In genomic region chr17:45098869-45099616, GRCh38 we compare ENCODE assay signal across 8 cellular contexts. TPM values are rescaled to one million over a fixed set of nuclear protein-coding genes. Genes with fewer than 3 reads are reported as not detected.
A peak's percentile ranks its signal among the peaks of the same experiment; 100 is the strongest.
DNase-seq lines count a peak whose midpoint lies in the region; ATAC-seq, FAIRE-seq and TF ChIP-seq lines count a peak whose summit lies in the region.

No MANE protein-coding gene starts in this region.

- WGBS in A549 (ENCODE audit: missing lambda C conversion rate) = 36% methylated on average over 9 of the region's 9 CpGs

- ATAC-seq in A549 (peak; percentile 87 to 92), HG03135 (IDR thresholded peaks at IDR 0.05; ENCODE audit: unreplicated experiment) (no peak)

- H3K9me3 ChIP-seq in A549 = no peaks in the 10 kb centered on the region

- TF ChIP-seq RAD21 in A549 (conservative IDR thresholded peaks at IDR 0.05 in 1 of 2, IDR thresholded peaks at IDR 0.05 in 1 of 2) = peak; percentile 84 to 87

- DNase-seq in A549 (ENCODE audit: low read depth in 1 of 2, low spot score in 1 of 2) (peak; percentile 85 to 99), GM19239 (ENCODE audit: insufficient read length, low spot score) (peak; percentile 91), NCI-H345 treated with DMSO at 0.1 percent for 48 hours (lab: John Stamatoyannopoulos, UW; ENCODE audit: unreplicated experiment) (peak; percentile 21), cerebellar nuclear complex (lab: John Stamatoyannopoulos, UW) (peak; percentile 38 to 87)
- DNase-seq in activated CD4-positive, alpha-beta T cell treated with anti-CD3 and anti-CD28 coated beads for 48 hours = peak; percentile 83
- DNase-seq in stimulated activated CD4-positive, alpha-beta T cell treated with anti-CD3 and anti-CD28 coated beads, Interleukin-2, amount 100 ng/mL, for 48 hours = peak; percentile 72 to 77

- H3K4me1 ChIP-seq in A549 = peaks cover 11% of the 10 kb centered on the region

- FAIRE-seq in A549 (lab: Jason Lieb, UNC) (peak; percentile 74), GM19239 (lab: Jason Lieb, UNC) (peak; percentile 52)

- H3K4me3 ChIP-seq in A549 = no peak overlapping the region

- peak; percentile 98 for TF ChIP-seq CTCF in A549 (IDR thresholded peaks at IDR 0.05)

- POLR2A ChIA-PET in A549 (lab: Yijun Ruan, JAX) = interaction anchor here (0.6 to 2.0 kb wide), 4 partner anchors 10 to 50 kb away, joined by 4 to 9 read pairs (median 7); partner anchors contain the start of genes HEXIM1 and NMT1

- CTCF ChIA-PET in A549 (lab: Yijun Ruan, JAX) = interaction anchor here (0.6 to 30.6 kb wide), 71 partner anchors 10 to 883 kb away, joined by 3 to 742 read pairs (median 5); partner anchors contain the start of genes ACBD4, EFTUD2, NMT1 and PLCD3

- TF ChIP-seq EP300 in A549 (IDR thresholded peaks at IDR 0.05) = no peak

- no peaks in the 10 kb centered on the region for H3K27me3 ChIP-seq in layer of hippocampus (ENCODE audit: control insufficient read depth, insufficient read depth, low read length)

- no peak overlapping the region for H3K27ac ChIP-seq in A549
- peak overlapping the region; percentile 72 for H3K27ac ChIP-seq in layer of hippocampus (ENCODE audit: low read depth, low read length)

- no peak for TF ChIP-seq POLR2A in A549 (IDR thresholded peaks at IDR 0.05; ENCODE audit: low read length)

- H3K4me2 ChIP-seq in A549 = no peak overlapping the region

TF ChIP-seq in A549, 52 proteins besides CTCF, POLR2A, EP300 and RAD21:
- TF ChIP-seq ZNF302 (CRISPR knock-in tag; IDR thresholded peaks at IDR 0.05) (no peak), SMC3 (IDR thresholded peaks at IDR 0.05) (peak; percentile 81), HMGXB4 (CRISPR knock-in tag; IDR thresholded peaks at IDR 0.05; ENCODE audit: borderline replicate concordance) (no peak), CHD2 (IDR thresholded peaks at IDR 0.05; ENCODE audit: low read length, partially characterized antibody) (no peak), HOXB5 (CRISPR knock-in tag; IDR thresholded peaks at IDR 0.05) (no peak), CBX8 (IDR thresholded peaks at IDR 0.05) (no peak), FOXS1 (CRISPR knock-in tag; IDR thresholded peaks at IDR 0.05) (no peak), ZC3H11A (IDR thresholded peaks at IDR 0.05) (no peak), POLR2AphosphoS2 (conservative IDR thresholded peaks at IDR 0.05; ENCODE audit: low read length) (peak; percentile 56; the same call in 1 of the 2 replicates), ZFP36 (IDR thresholded peaks at IDR 0.05; ENCODE audit: borderline replicate concordance, partially characterized antibody) (no peak), ELK1 (IDR thresholded peaks at IDR 0.05; ENCODE audit: low read depth, low read length) (no peak)

RNA-seq across cellular contexts. Expression of gene PLCD3, which starts 33.3 kb away (rescaled TPM):
- polyA plus RNA-seq in A549 (2011; rRNA removed) (55.5 and 56.6 TPM in 2 replicates), A549 (2017; fragmentation: RNase III; extraction: RNeasy Plus Mini Kit Qiagen cat#74134 plus additional on column Dnase treatment) (104 to 107 TPM (median 105 TPM) in 3 replicates)
- 98.3 and 162 TPM in 2 replicates for polyA plus RNA-seq in A549 (2012; cell fraction: cytosol; rRNA removed)
- polyA plus RNA-seq in A549 (2012; cell fraction: nucleus; rRNA removed) = 215 and 231 TPM in 2 replicates
- polyA minus RNA-seq in A549 (2011; rRNA and poly(A)+ RNA removed) = 138 and 167 TPM in 2 replicates

RNA-seq across cellular contexts. Expression of gene ACBD4, which starts 36.4 kb away (rescaled TPM):
- polyA plus RNA-seq in A549 (2011; rRNA removed) (11.2 and 11.4 TPM in 2 replicates), A549 (2017; fragmentation: RNase III; extraction: RNeasy Plus Mini Kit Qiagen cat#74134 plus additional on column Dnase treatment) (13.0 to 14.8 TPM (median 13.7 TPM) in 3 replicates)
- 9.6 and 13.5 TPM in 2 replicates for polyA plus RNA-seq in A549 (2012; cell fraction: cytosol; rRNA removed)
- polyA plus RNA-seq in A549 (2012; cell fraction: nucleus; rRNA removed) = 34.8 and 36.5 TPM in 2 replicates
- polyA minus RNA-seq in A549 (2011; rRNA and poly(A)+ RNA removed) = 10.6 and 12.4 TPM in 2 replicates

RNA-seq across cellular contexts. Expression of gene NMT1, which starts 37.9 kb away (rescaled TPM):
- polyA plus RNA-seq in A549 (2011; rRNA removed) (82.9 and 95.8 TPM in 2 replicates), A549 (2017; fragmentation: RNase III; extraction: RNeasy Plus Mini Kit Qiagen cat#74134 plus additional on column Dnase treatment) (270 to 323 TPM (median 299 TPM) in 3 replicates)
- polyA plus RNA-seq in A549 (2012; cell fraction: cytosol; rRNA removed) = 36.4 and 45.1 TPM in 2 replicates
- 41.7 and 57.7 TPM in 2 replicates for polyA plus RNA-seq in A549 (2012; cell fraction: nucleus; rRNA removed)
- polyA minus RNA-seq in A549 (2011; rRNA and poly(A)+ RNA removed) = 74.5 and 81.8 TPM in 2 replicates

RNA-seq across cellular contexts. Expression of gene DCAKD, which starts 47.6 kb away (rescaled TPM):
- polyA plus RNA-seq in A549 (2011; rRNA removed) = 21.4 and 26.2 TPM in 2 replicates
- polyA plus RNA-seq in A549 (2012; cell fraction: cytosol; rRNA removed) = 27.3 and 36.1 TPM in 2 replicates
- 50.5 and 50.8 TPM in 2 replicates for polyA plus RNA-seq in A549 (2012; cell fraction: nucleus; rRNA removed)
- polyA plus RNA-seq in A549 (2017; fragmentation: RNase III; extraction: RNeasy Plus Mini Kit Qiagen cat#74134 plus additional on column Dnase treatment) = 17.4 to 18.7 TPM (median 18.2 TPM) in 3 replicates
- polyA minus RNA-seq in A549 (2011; rRNA and poly(A)+ RNA removed) = 68.2 and 69.2 TPM in 2 replicates

RNA-seq across cellular contexts. Expression of gene HEXIM1, which starts 49.2 kb away (rescaled TPM):
- 39.3 and 54.0 TPM in 2 replicates for polyA plus RNA-seq in A549 (2011; rRNA removed)
- polyA plus RNA-seq in A549 (2012; cell fraction: cytosol; rRNA removed) = 64.8 and 66.9 TPM in 2 replicates
- 44.8 and 55.9 TPM in 2 replicates for polyA plus RNA-seq in A549 (2012; cell fraction: nucleus; rRNA removed)
- 118 to 143 TPM (median 131 TPM) in 3 replicates for polyA plus RNA-seq in A549 (2017; fragmentation: RNase III; extraction: RNeasy Plus Mini Kit Qiagen cat#74134 plus additional on column Dnase treatment)
- polyA minus RNA-seq in A549 (2011; rRNA and poly(A)+ RNA removed) = 17.3 and 25.6 TPM in 2 replicates

Comparison
In these comparisons a context has a peak if more than half of its experiments do, and no peak if none do; other contexts are left out.
1. DNase-seq: peak in every context shown above with its lines; median percentile 92 in A549; 91 in GM19239; 83 in activated CD4-positive, alpha-beta T cell treated with anti-CD3 and anti-CD28 coated beads for 48 hours; 74 in stimulated activated CD4-positive, alpha-beta T cell treated with anti-CD3 and anti-CD28 coated beads, Interleukin-2, amount 100 ng/mL, for 48 hours; 62 in cerebellar nuclear complex; 21 in NCI-H345 treated with DMSO at 0.1 percent for 48 hours.